Comparison of ENCODE assay signal across 1 cellular context in genomic region chr5:18687429-18687828, GRCh38.
TF ChIP-seq lines count a peak whose summit lies in the region.

No MANE protein-coding gene starts in this region.

TF ChIP-seq in GM23338, 12 proteins besides CTCF, POLR2A, EP300 and RAD21 (continued from another document):
- TF ChIP-seq ZNF462 (CRISPR knock-in tag; IDR thresholded peaks at IDR 0.05) (no peak), ETS1 (IDR thresholded peaks at IDR 0.05) (no peak)
